ENCODE assay signal across 14 cellular contexts in genomic region chr9:121770415-121771273, GRCh38.
DNase-seq lines count a peak whose midpoint lies in the region; ATAC-seq, FAIRE-seq and TF ChIP-seq lines count a peak whose summit lies in the region.
"Had no signal": no experiment of that assay in that cellular context is flagged by ENCODE, and none has a peak within 500 bp of the region (broad histone marks: within the 10 kb centered on the region; RNA-seq: fewer than 3 reads in every experiment).

No MANE protein-coding gene starts in this region.

- intact Hi-C loops in K562 (cut with micrococcal nuclease): no loop called here
- intact Hi-C loops in left lung (cut with DNase I): no loop called here
- intact Hi-C loops in tibial artery (cut with DNase I; ENCODE audit: low total_unique reads): loop anchor here (10.0 kb wide), 1 partner anchor 166 kb away; no protein-coding TSS in a partner anchor

- TF ChIP-seq POLR2A in K562 (conservative IDR thresholded peaks at IDR 0.05): no peak

- TF ChIP-seq CTCF in K562 (IDR thresholded peaks at IDR 0.05 in 2 of 3, conservative IDR thresholded peaks at IDR 0.05 in 1 of 3; ENCODE audit: insufficient read depth in 2 of 3, low read depth in 1 of 3, low read length in 3 of 3): no peak
- TF ChIP-seq CTCF in left lung (IDR thresholded peaks at IDR 0.05): no peak
- no peak for TF ChIP-seq CTCF in tibial artery (IDR thresholded peaks at IDR 0.05)

- no peak for TF ChIP-seq EP300 in K562 (IDR thresholded peaks at IDR 0.05; ENCODE audit: low read length)

- no TSS peak for BruUV-seq in K562 (replicated peaks; lab: Mats Ljungman, UMichigan)

- FAIRE-seq in K562 (lab: Jason Lieb, UNC): no peak

- no peaks in the 10 kb centered on the region for H3K9me1 ChIP-seq in K562 (ENCODE audit: control insufficient read depth, insufficient read depth, low read length)

- no peaks in the 10 kb centered on the region for H3K36me3 ChIP-seq in K562 (ENCODE audit: control insufficient read depth, insufficient read depth, low read length)
- peaks cover 0 to 93% of the 10 kb centered on the region in 2 donors for H3K36me3 ChIP-seq in left lung
- peaks cover 56 to 100% (median 91%) of the 10 kb centered on the region in 3 donors for H3K36me3 ChIP-seq in tibial artery

- ATAC-seq in K562: no peak
- no peak for ATAC-seq in left lung
- no peak for ATAC-seq in GM21576 (IDR thresholded peaks at IDR 0.05; ENCODE audit: unreplicated experiment)
- ATAC-seq: stimulated activated naive CD8-positive, alpha-beta T cell treated with anti-CD3 and anti-CD28 coated beads, Interleukin-15, amount 100 ng/mL, for 72 hours had no signal

- WGBS in K562 (ENCODE audit: insufficient coverage, low coverage, missing lambda C conversion rate): under 1% methylated on average over 10 of the region's 10 CpGs

- peak; percentile 32 for DNase-seq in GM04504 (ENCODE audit: low read depth)
- no peak for DNase-seq in K562 (ENCODE audit: extremely low read depth in 1 of 4, low spot score in 3 of 4)
- DNase-seq in left lung: peak; percentile 15 to 42
- DNase-seq in tibial artery: no peak
- DNase-seq in Kasumi-1 (lab: John Stamatoyannopoulos, UW): no peak
- no peak for DNase-seq in NCI-H187 (lab: John Stamatoyannopoulos, UW)
- DNase-seq: activated CD4-positive, alpha-beta T cell treated with anti-CD3 and anti-CD28 coated beads for 48 hours; activated effector memory CD4-positive, alpha-beta T cell treated with Interleukin-2 at 50 U/mL for 16 hours; DMS153; NCI-H2029 treated with DMSO at 0.1 percent for 48 hours; stimulated activated CD4-positive, alpha-beta T cell treated with anti-CD3 and anti-CD28 coated beads, Interleukin-4, amount 100 ng/mL, for 4 hours; stimulated activated naive CD8-positive, alpha-beta T cell treated with anti-CD3 and anti-CD28 coated beads, Interleukin-15, amount 100 ng/mL, for 72 hours; T-helper 1 cell had no signal

- no peak overlapping the region for H3K4me3 ChIP-seq in K562
- H3K4me3 ChIP-seq in left lung: no peak overlapping the region
- no peak overlapping the region for H3K4me3 ChIP-seq in tibial artery

- H3K27ac ChIP-seq in K562 (ENCODE audit: extremely low read depth, low read depth, low read length) (no peak overlapping the region), left lung (no peak overlapping the region), tibial artery (peak overlapping the region; percentile 78 to 80)

- H3K9me3 ChIP-seq in K562 (replicated peaks; ENCODE audit: control insufficient read depth, insufficient read depth, low read depth, low read length) (no peaks in the 10 kb centered on the region), left lung (no peaks in the 10 kb centered on the region), tibial artery (no peaks in the 10 kb centered on the region)

- H3K4me1 ChIP-seq in K562 (replicated peaks in 1 of 2; ENCODE audit: control insufficient read depth in 2 of 2, insufficient read depth in 2 of 2, low read length in 2 of 2) (no peaks in the 10 kb centered on the region), left lung (no peaks in the 10 kb centered on the region), tibial artery (peaks cover 0 to 71% (median 49%) of the 10 kb centered on the region in 4 donors)

- peaks cover 7% of the 10 kb centered on the region for H4K20me1 ChIP-seq in K562 (replicated peaks; ENCODE audit: control insufficient read depth, insufficient read depth, low read length)

- no peak for TF ChIP-seq RAD21 in K562 (CRISPR knock-in tag; conservative IDR thresholded peaks at IDR 0.05 in 1 of 2, IDR thresholded peaks at IDR 0.05 in 1 of 2)

- POLR2A ChIA-PET in K562 (lab: Yijun Ruan, JAX): no interaction called here

- no peaks in the 10 kb centered on the region for H3K79me2 ChIP-seq in K562 (ENCODE audit: control insufficient read depth, insufficient read depth, low read length)

- H3K27me3 ChIP-seq in K562 (ENCODE audit: control insufficient read depth in 2 of 2, insufficient read depth in 2 of 2, low read length in 2 of 2) (peaks cover 33 to 91% of the 10 kb centered on the region in 2 experiments), left lung (no peaks in the 10 kb centered on the region), tibial artery (no peaks in the 10 kb centered on the region)

- H2AFZ ChIP-seq in K562 (ENCODE audit: low read depth, low read length): no peak overlapping the region

- H3K9ac ChIP-seq in K562 (ENCODE audit: insufficient read depth in 1 of 2, low read depth in 2 of 2, low read length in 2 of 2): no peak overlapping the region

- in situ Hi-C loops in K562 (cut with MboI): no loop called here

- CTCF ChIA-PET in K562 (lab: Yijun Ruan, JAX; ENCODE audit: low intra/inter-chr PET ratio): no interaction called here

- no peak overlapping the region for H3K4me2 ChIP-seq in K562 (ENCODE audit: insufficient read depth, low read length)

TF ChIP-seq in K562, 482 proteins besides CTCF, POLR2A, EP300 and RAD21:
- no peak for TF ChIP-seq RHOXF2B (CRISPR knock-in tag; conservative IDR thresholded peaks at IDR 0.05)
- peak; percentile 90 for TF ChIP-seq ZFP36 (IDR thresholded peaks at IDR 0.05; ENCODE audit: low read depth, low read length, partially characterized antibody)

Comparison
In these comparisons a context has a peak if more than half of its experiments do, and no peak if none do; other contexts are left out.
1. DNase-seq: peak in GM04504 (single experiment) and left lung (2 of 2); none in K562 (0 of 4), tibial artery (0 of 2), Kasumi-1 (0 of 2) and NCI-H187 (0 of 2).
2. H3K27ac ChIP-seq: peak in tibial artery (2 of 2); none in K562 (single experiment) and left lung (0 of 2).